8 cellular contexts compared by ENCODE assay signal in the genomic region with DNA sequence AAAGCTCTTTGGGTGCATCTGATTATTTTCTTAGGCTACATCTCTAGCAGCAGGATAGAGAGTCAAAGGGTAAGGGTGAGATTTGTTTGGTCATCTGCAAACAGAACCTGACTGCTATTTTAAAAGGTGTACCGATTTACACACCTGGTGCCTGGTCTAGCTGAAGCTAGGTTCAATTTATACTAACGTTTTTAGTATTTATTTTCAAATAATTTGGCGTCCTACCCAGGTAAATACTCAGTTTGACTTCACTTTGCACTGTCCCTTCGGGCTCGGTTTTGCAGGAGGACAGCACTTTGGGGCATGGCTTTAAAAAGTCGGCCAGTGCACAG. TPM values are rescaled to one million over a fixed set of nuclear protein-coding genes. Genes with fewer than 3 reads are reported as not detected.
DNase-seq lines count a peak whose midpoint lies in the region; ATAC-seq and TF ChIP-seq lines count a peak whose summit lies in the region.

No MANE protein-coding gene starts in this region.

- peak overlapping the region; percentile 98 to 99 for H3K27ac Mint-ChIP-seq in natural killer cell treated with Interleukin-12 subunit alpha and Interleukin-12 subunit beta and Interleukin-15 and Interleukin-18, amount 100 ng/mL, for 72 hours

- in situ Hi-C loops in ACHN (cut with HindIII; ENCODE audit: low pct_ligation_motif_present, low pct_unique_long_range_greater_than_20kb, low sequenced_read_pairs), result no loop called here

- DNase-seq in colonic mucosa (no peak), DMS114 treated with DMSO at 0.1 percent for 48 hours (lab: John Stamatoyannopoulos, UW; ENCODE audit: unreplicated experiment) (no peak), ACHN (no peak)
- DNase-seq in natural killer cell treated with Interleukin-12 subunit alpha and Interleukin-12 subunit beta and Interleukin-15 and Interleukin-18, amount 100 ng/mL, for 72 hours (ENCODE audit: low spot score), result no peak

- intact Hi-C loops in colonic mucosa (cut with DNase I), result no loop called here

- peaks cover 0 to 37% (median 28%) of the 10 kb centered on the region in 11 experiments; a peak in 20 of 22 replicates for H3K36me3 ChIP-seq in BLaER1 treated with 17β-estradiol and CSF1 and Interleukin-3, amounts not matched to agents 10 nM and 100 nM
- H3K36me3 ChIP-seq in KOPT-K1 (ENCODE audit: insufficient read depth, low read length) (peaks cover 27% of the 10 kb centered on the region), colonic mucosa (no peaks in the 10 kb centered on the region)

- H3K4me3 Mint-ChIP-seq in natural killer cell treated with Interleukin-12 subunit alpha and Interleukin-12 subunit beta and Interleukin-15 and Interleukin-18, amount 100 ng/mL, for 72 hours, result peak overlapping the region; percentile 98

- peaks cover 26 to 39% (median 33%) of the 10 kb centered on the region in 10 experiments for H3K4me1 ChIP-seq in BLaER1 treated with 17β-estradiol and CSF1 and Interleukin-3, amounts not matched to agents 10 nM and 100 nM
- no peaks in the 10 kb centered on the region for H3K4me1 ChIP-seq in colonic mucosa

- peaks cover 26 to 33% of the 10 kb centered on the region in 2 donors for H3K4me1 Mint-ChIP-seq in natural killer cell treated with Interleukin-12 subunit alpha and Interleukin-12 subunit beta and Interleukin-15 and Interleukin-18, amount 100 ng/mL, for 72 hours (ENCODE audit: low read depth in 2 of 2)

- peak overlapping the region; percentile 92 to 98 (median 97) for H3K9ac ChIP-seq in BLaER1 treated with 17β-estradiol and CSF1 and Interleukin-3, amounts not matched to agents 10 nM and 100 nM
- peak overlapping the region; percentile 83 to 88 for H3K9ac ChIP-seq in colonic mucosa (ENCODE audit: low read depth in 2 of 2, low read length in 2 of 2)

- peak overlapping the region; percentile 93 to 99 (median 97) for H3K27ac ChIP-seq in BLaER1 treated with 17β-estradiol and CSF1 and Interleukin-3, amounts not matched to agents 10 nM and 100 nM
- peak overlapping the region; percentile 98 for H3K27ac ChIP-seq in KOPT-K1 (ENCODE audit: low read depth, low read length, poor library complexity, severe bottlenecking)
- peak overlapping the region; percentile 99 for H3K27ac ChIP-seq in colonic mucosa

- H3K36me3 Mint-ChIP-seq in natural killer cell treated with Interleukin-12 subunit alpha and Interleukin-12 subunit beta and Interleukin-15 and Interleukin-18, amount 100 ng/mL, for 72 hours, result peaks cover 8% of the 10 kb centered on the region

- H3K4me2 ChIP-seq in BLaER1 treated with 17β-estradiol and CSF1 and Interleukin-3, amounts not matched to agents 10 nM and 100 nM, result peak overlapping the region; percentile 77 to 90 (median 84)

- no peaks in the 10 kb centered on the region for H3K27me3 Mint-ChIP-seq in natural killer cell treated with Interleukin-12 subunit alpha and Interleukin-12 subunit beta and Interleukin-15 and Interleukin-18, amount 100 ng/mL, for 72 hours

- H3K9me3 ChIP-seq in BLaER1 treated with 17β-estradiol and CSF1 and Interleukin-3, amounts not matched to agents 10 nM and 100 nM (replicated peaks in 1 of 11), result peaks cover 0 to 4% (median 0%) of the 10 kb centered on the region in 11 experiments; a peak in 3 of 22 replicates
- H3K9me3 ChIP-seq in KOPT-K1 (ENCODE audit: insufficient read depth, low read length, poor library complexity, severe bottlenecking), result no peaks in the 10 kb centered on the region
- H3K9me3 ChIP-seq in colonic mucosa, result no peaks in the 10 kb centered on the region

- peaks cover 0 to 6% (median 0%) of the 10 kb centered on the region in 11 experiments; a peak in 2 of 22 replicates for H4K20me1 ChIP-seq in BLaER1 treated with 17β-estradiol and CSF1 and Interleukin-3, amounts not matched to agents 10 nM and 100 nM

- TF ChIP-seq CTCF in colonic mucosa (IDR thresholded peaks at IDR 0.05), result no peak

- H3K9me3 Mint-ChIP-seq in natural killer cell treated with Interleukin-12 subunit alpha and Interleukin-12 subunit beta and Interleukin-15 and Interleukin-18, amount 100 ng/mL, for 72 hours, result no peaks in the 10 kb centered on the region

- ATAC-seq in natural killer cell treated with Interleukin-12 subunit alpha and Interleukin-12 subunit beta and Interleukin-15 and Interleukin-18, amount 100 ng/mL, for 72 hours, result no peak
- no peak for ATAC-seq in HG03432 (IDR thresholded peaks at IDR 0.05; ENCODE audit: unreplicated experiment)
- no peak for ATAC-seq in HG02981 (IDR thresholded peaks at IDR 0.05; ENCODE audit: unreplicated experiment)

- H3K27me3 ChIP-seq in BLaER1 treated with 17β-estradiol and CSF1 and Interleukin-3, amounts not matched to agents 10 nM and 100 nM, result no peaks in the 10 kb centered on the region
- H3K27me3 ChIP-seq in colonic mucosa, result no peaks in the 10 kb centered on the region

- H3K4me3 ChIP-seq in BLaER1 treated with 17β-estradiol and CSF1 and Interleukin-3, amounts not matched to agents 10 nM and 100 nM, result peak overlapping the region; percentile 82 to 95 (median 91)
- H3K4me3 ChIP-seq in colonic mucosa, result peak overlapping the region; percentile 94

RNA-seq across cellular contexts. Expression of a gene that starts 0.7 kb away (rescaled TPM):
- total RNA-seq in colonic mucosa, result 10 to 100 TPM; 38.2 to 47.6 TPM
- total RNA-seq in natural killer cell treated with Interleukin-12 subunit alpha and Interleukin-12 subunit beta and Interleukin-15 and Interleukin-18, amount 100 ng/mL, for 72 hours, result 10 to 100 TPM; 16.0 to 16.6 TPM

RNA-seq across cellular contexts. Expression of a gene that starts 0.7 kb away (rescaled TPM):
- 10 to 100 TPM in 1 of 2 donors, 1 to 10 TPM in 1; 6.8 to 26.8 TPM for total RNA-seq in colonic mucosa
- 10 to 100 TPM; 35.3 to 69.1 TPM for total RNA-seq in natural killer cell treated with Interleukin-12 subunit alpha and Interleukin-12 subunit beta and Interleukin-15 and Interleukin-18, amount 100 ng/mL, for 72 hours
